Comparison of ENCODE assay signal across 26 cellular contexts in the genomic region with DNA sequence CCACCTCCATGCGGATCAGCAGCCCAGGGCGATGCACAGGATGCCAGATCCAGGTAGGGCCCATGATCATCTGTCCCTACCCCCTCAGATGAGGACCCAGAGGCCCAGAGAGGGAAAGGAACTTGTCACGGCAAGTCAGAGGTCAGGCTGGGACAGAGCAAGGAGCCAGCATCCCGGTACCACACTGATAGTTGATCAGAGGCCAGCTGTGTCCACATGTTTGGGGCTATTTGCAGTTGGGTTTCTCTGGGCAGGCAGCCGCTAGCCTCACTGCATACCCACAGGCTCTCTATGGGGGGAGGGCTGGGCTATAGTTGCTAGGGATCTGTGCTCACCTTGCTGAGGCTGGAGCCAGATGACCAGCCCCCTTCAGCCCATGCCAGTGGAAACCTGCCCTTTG.
"Had no signal": no experiment of that assay in that cellular context is flagged by ENCODE, and none has a peak within 500 bp of the region (broad histone marks: within the 10 kb centered on the region; RNA-seq: fewer than 3 reads in every experiment).

No MANE protein-coding gene starts in this region.

- H3K27ac ChIP-seq: hepatocyte, left ventricle myocardium inferior, neutrophil, right atrium auricular region, skin epidermis, suprapubic skin, thoracic aorta, tibial artery, upper lobe of right lung had no signal

- H3K36me3 ChIP-seq: left ventricle myocardium inferior, neutrophil, right atrium auricular region, suprapubic skin, thoracic aorta, tibial artery, upper lobe of right lung had no signal

- H3K27ac Mint-ChIP-seq: memory B cell; natural killer cell treated with Interleukin-12 subunit alpha and Interleukin-12 subunit beta and Interleukin-15 and Interleukin-18, amount 100 ng/mL, for 72 hours; progenitor cell of endocrine pancreas; stimulated activated naive B cell treated with anti-CD40 and anti-IgM and Interleukin-4, amounts not matched to agents 10 μg/mL and 1 μg/mL and 100 μg/mL, for 72 hours; stimulated activated naive CD8-positive, alpha-beta T cell treated with anti-CD3 and anti-CD28 coated beads, Interleukin-15, Interleukin-2, amounts not matched to agents 100 ng/mL and 50 ng/mL, for 24 hours had no signal

- H3K9me3 ChIP-seq: left ventricle myocardium inferior, mucosa of descending colon, neutrophil, right atrium auricular region, suprapubic skin, thoracic aorta, tibial artery, upper lobe of right lung had no signal

- H3K4me3 Mint-ChIP-seq: natural killer cell treated with Interleukin-12 subunit alpha and Interleukin-12 subunit beta and Interleukin-15 and Interleukin-18, amount 100 ng/mL, for 72 hours; stimulated activated naive CD8-positive, alpha-beta T cell treated with anti-CD3 and anti-CD28 coated beads, Interleukin-15, Interleukin-2, amounts not matched to agents 100 ng/mL and 50 ng/mL, for 24 hours had no signal

- H3K9me3 Mint-ChIP-seq: memory B cell; naive thymus-derived CD4-positive, alpha-beta T cell; natural killer cell treated with Interleukin-12 subunit alpha and Interleukin-12 subunit beta and Interleukin-15 and Interleukin-18, amount 100 ng/mL, for 72 hours; stimulated activated naive B cell treated with anti-CD40 and anti-IgM and Interleukin-4, amounts not matched to agents 10 μg/mL and 1 μg/mL and 100 μg/mL, for 72 hours; stimulated activated naive CD8-positive, alpha-beta T cell treated with anti-CD3 and anti-CD28 coated beads, Interleukin-15, Interleukin-2, amounts not matched to agents 100 ng/mL and 50 ng/mL, for 24 hours had no signal

- H3K4me3 ChIP-seq: hepatocyte, left ventricle myocardium inferior, lung, mucosa of descending colon, right atrium auricular region, skin epidermis, suprapubic skin, thoracic aorta, tibial artery, upper lobe of right lung had no signal

- ATAC-seq: mucosa of descending colon; naive thymus-derived CD4-positive, alpha-beta T cell; natural killer cell treated with Interleukin-12 subunit alpha and Interleukin-12 subunit beta and Interleukin-15 and Interleukin-18, amount 100 ng/mL, for 72 hours; sciatic nerve; stimulated activated naive B cell treated with anti-CD40 and anti-IgM and Interleukin-4, amounts not matched to agents 10 μg/mL and 1 μg/mL and 100 μg/mL, for 72 hours; upper lobe of right lung had no signal

- H3K36me3 Mint-ChIP-seq: memory B cell; natural killer cell treated with Interleukin-12 subunit alpha and Interleukin-12 subunit beta and Interleukin-15 and Interleukin-18, amount 100 ng/mL, for 72 hours had no signal

- H3K79me2 ChIP-seq: hepatocyte had no signal

- DNase-seq: islet precursor cell; left ventricle myocardium inferior; midbrain; mucosa of descending colon; naive thymus-derived CD4-positive, alpha-beta T cell; occipital lobe; stimulated activated CD4-positive, alpha-beta T cell treated with anti-CD3 and anti-CD28 coated beads, Interleukin-12 subunit alpha, Interleukin-12 subunit beta, amount 100 ng/mL, for 4 hours; stimulated activated CD4-positive, alpha-beta T cell treated with anti-CD3 and anti-CD28 coated beads, Interleukin-15, amount 100 ng/mL, for 24 hours; stimulated activated CD4-positive, alpha-beta T cell treated with anti-CD3 and anti-CD28 coated beads, Interleukin-2, amount 100 ng/mL, for 24 hours; stimulated activated CD4-positive, alpha-beta T cell treated with anti-CD3 and anti-CD28 coated beads, Interleukin-4, amount 100 ng/mL, for 1 hour; stimulated activated naive B cell treated with anti-CD40 and anti-IgM and Interleukin-4, amounts not matched to agents 10 μg/mL and 1 μg/mL and 100 μg/mL, for 72 hours; tibial artery; trophoblast cell; upper lobe of right lung had no signal

- H3K27me3 ChIP-seq: hepatocyte, right atrium auricular region, suprapubic skin, upper lobe of right lung had no signal

- H3K4me2 ChIP-seq: hepatocyte had no signal

- H2AFZ ChIP-seq: hepatocyte had no signal
